27 cellular contexts compared by ENCODE assay signal in genomic region chr11:112540261-112540660, GRCh38.
"Had no signal": no experiment of that assay in that cellular context is flagged by ENCODE, and none has a peak within 500 bp of the region (broad histone marks: within the 10 kb centered on the region; RNA-seq: fewer than 3 reads in every experiment).

No MANE protein-coding gene starts in this region.

- H3K27me3 ChIP-seq: brain microvascular endothelial cell had no signal

- H3K36me3 ChIP-seq: brain microvascular endothelial cell, thoracic aorta, WERI-Rb-1 had no signal

- ATAC-seq: activated CD4-positive, CD25-positive, alpha-beta regulatory T cell treated with anti-CD3 and anti-CD28 coated beads, Interleukin-2, amount 50 U/mL, for 24 hours; effector memory CD8-positive, alpha-beta T cell; stimulated activated effector memory CD8-positive, alpha-beta T cell treated with anti-CD3 and anti-CD28 coated beads, Interleukin-12 subunit alpha, Interleukin-12 subunit beta, amount 100 ng/mL, for 72 hours had no signal

- H3K27ac Mint-ChIP-seq: activated CD4-positive, alpha-beta memory T cell treated with anti-CD3 and anti-CD28 coated beads, Interleukin-2, amount 10 ng/mL, durations not matched to agents 7 days and 5 days; activated CD4-positive, alpha-beta T cell treated with anti-CD3 and anti-CD28 coated beads, Interleukin-2, amount 10 ng/mL, durations not matched to agents 24 days and 14 days; activated T-cell treated with anti-CD3 and anti-CD28 coated beads, Interleukin-2, amount 50 U/mL, for 24 hours; effector memory CD8-positive, alpha-beta T cell; stimulated activated effector memory CD8-positive, alpha-beta T cell treated with anti-CD3 and anti-CD28 coated beads, Interleukin-12 subunit alpha, Interleukin-12 subunit beta, amount 100 ng/mL, for 72 hours had no signal

- H3K27ac ChIP-seq: brain microvascular endothelial cell, skin epidermis, thoracic aorta, WERI-Rb-1 had no signal

- H3K36me3 Mint-ChIP-seq: stimulated activated effector memory CD8-positive, alpha-beta T cell treated with anti-CD3 and anti-CD28 coated beads, Interleukin-12 subunit alpha, Interleukin-12 subunit beta, amount 100 ng/mL, for 72 hours had no signal

- DNase-seq: activated CD4-positive, alpha-beta memory T cell treated with anti-CD3 and anti-CD28 coated beads, Interleukin-2, amount 10 ng/mL, durations not matched to agents 7 days and 5 days; activated CD4-positive, alpha-beta T cell treated with anti-CD3 and anti-CD28 coated beads, Interleukin-2, amount 10 ng/mL, durations not matched to agents 24 days and 14 days; activated CD8-positive, alpha-beta memory T cell treated with anti-CD3 and anti-CD28 coated beads, Interleukin-2, amount 50 U/mL, for 48 hours; activated gamma-delta T cell treated with Interleukin-2 at 50 U/mL for 16 hours; activated naive CD4-positive, alpha-beta T cell treated with anti-CD3 and anti-CD28 coated beads, Interleukin-2, amount 50 U/mL, for 16 hours; activated T-cell treated with anti-CD3 and anti-CD28 coated beads, Interleukin-2, amount 50 U/mL, for 24 hours; amniotic stem cell; brain microvascular endothelial cell; cortex of kidney; effector memory CD8-positive, alpha-beta T cell; erythroblast; foreskin fibroblast; kidney glomerular epithelial cell; left ventricle myocardium superior; mammary epithelial cell; retina; stimulated activated CD4-positive, alpha-beta T cell treated with anti-CD3 and anti-CD28 coated beads, Interleukin-12 subunit alpha, Interleukin-12 subunit beta, amount 100 ng/mL, for 4 hours; stimulated activated CD4-positive, alpha-beta T cell treated with anti-CD3 and anti-CD28 coated beads, Interleukin-4, amount 100 ng/mL, for 24 hours; T-helper 9 cell; trophoblast cell; WERI-Rb-1 had no signal

- H3K9me3 Mint-ChIP-seq: activated CD4-positive, alpha-beta memory T cell treated with anti-CD3 and anti-CD28 coated beads, Interleukin-2, amount 10 ng/mL, durations not matched to agents 7 days and 5 days; activated T-cell treated with anti-CD3 and anti-CD28 coated beads, Interleukin-2, amount 50 U/mL, for 24 hours; effector memory CD8-positive, alpha-beta T cell; stimulated activated effector memory CD8-positive, alpha-beta T cell treated with anti-CD3 and anti-CD28 coated beads, Interleukin-12 subunit alpha, Interleukin-12 subunit beta, amount 100 ng/mL, for 72 hours; stimulated activated naive CD8-positive, alpha-beta T cell treated with anti-CD3 and anti-CD28 coated beads, Interleukin-15, Interleukin-2, amounts not matched to agents 100 ng/mL and 50 ng/mL, for 24 hours had no signal

- H3K27me3 Mint-ChIP-seq: activated T-cell treated with anti-CD3 and anti-CD28 coated beads, Interleukin-2, amount 50 U/mL, for 24 hours had no signal

- H3K4me3 Mint-ChIP-seq: activated CD4-positive, alpha-beta memory T cell treated with anti-CD3 and anti-CD28 coated beads, Interleukin-2, amount 10 ng/mL, durations not matched to agents 7 days and 5 days; activated CD4-positive, alpha-beta T cell treated with anti-CD3 and anti-CD28 coated beads, Interleukin-2, amount 10 ng/mL, durations not matched to agents 24 days and 14 days; activated T-cell treated with anti-CD3 and anti-CD28 coated beads, Interleukin-2, amount 50 U/mL, for 24 hours; effector memory CD8-positive, alpha-beta T cell; nephron; stimulated activated effector memory CD8-positive, alpha-beta T cell treated with anti-CD3 and anti-CD28 coated beads, Interleukin-12 subunit alpha, Interleukin-12 subunit beta, amount 100 ng/mL, for 72 hours; stimulated activated naive CD8-positive, alpha-beta T cell treated with anti-CD3 and anti-CD28 coated beads, Interleukin-15, Interleukin-2, amounts not matched to agents 100 ng/mL and 50 ng/mL, for 24 hours had no signal

- H3K4me3 ChIP-seq: skin epidermis, thoracic aorta had no signal

- H3K9me3 ChIP-seq: thoracic aorta had no signal
